ENCODE assay signal across 8 cellular contexts in genomic region chr2:133844214-133844892, GRCh38.
A peak's percentile ranks its signal among the peaks of the same experiment; 100 is the strongest.
DNase-seq lines count a peak whose midpoint lies in the region; ATAC-seq and TF ChIP-seq lines count a peak whose summit lies in the region.

No MANE protein-coding gene starts in this region.

- H3K27me3 Mint-ChIP-seq in activated CD4-positive, alpha-beta T cell treated with anti-CD3 and anti-CD28 coated beads, Interleukin-2, amount 10 ng/mL, durations not matched to agents 7 days and 5 days, result peaks cover 9% of the 10 kb centered on the region

- intact Hi-C loops in dorsolateral prefrontal cortex (cut with DNase I), result loop anchor here (2.0 to 10.0 kb wide), 5 partner anchors 580 to 1300 kb away; no protein-coding TSS in a partner anchor

- no peaks in the 10 kb centered on the region for H3K4me1 Mint-ChIP-seq in activated CD4-positive, alpha-beta T cell treated with anti-CD3 and anti-CD28 coated beads, Interleukin-2, amount 10 ng/mL, durations not matched to agents 7 days and 5 days

- peak; percentile 80 for ATAC-seq in HG03039 (IDR thresholded peaks at IDR 0.05; ENCODE audit: unreplicated experiment)

- H3K36me3 Mint-ChIP-seq in activated CD4-positive, alpha-beta T cell treated with anti-CD3 and anti-CD28 coated beads, Interleukin-2, amount 10 ng/mL, durations not matched to agents 7 days and 5 days (ENCODE audit: low read depth), result no peaks in the 10 kb centered on the region

- CTCF ChIA-PET in activated CD4-positive, alpha-beta T cell treated with anti-CD3 and anti-CD28 coated beads, Interleukin-2, amount 10 ng/mL, durations not matched to agents 7 days and 5 days (lab: Charles Lee), result interaction anchor here (1.2 to 1.6 kb wide), 4 partner anchors 11 to 1302 kb away, joined by 3 to 4 read pairs (median 3); no protein-coding TSS in a partner anchor

- DNase-seq in activated gamma-delta T cell treated with Interleukin-2 at 50 U/mL for 16 hours (peak; percentile 44), activated gamma-delta T cell (lab: John Stamatoyannopoulos, UW) (no peak), NCI-H345 (lab: John Stamatoyannopoulos, UW) (peak; percentile 71), dorsolateral prefrontal cortex (peak; percentile 54 to 81 (median 64)), lung microvascular endothelial cell (ENCODE audit: low read depth in 2 of 2) (peak; percentile 72 to 77)
- peak; percentile 65 for DNase-seq in activated CD4-positive, alpha-beta T cell treated with anti-CD3 and anti-CD28 coated beads, Interleukin-2, amount 10 ng/mL, durations not matched to agents 7 days and 5 days
- peak; percentile 3 to 6 for DNase-seq in stimulated activated CD8-positive, alpha-beta memory T cell treated with anti-CD3 and anti-CD28 coated beads, Interleukin-15, amount 100 ng/mL, for 48 hours (ENCODE audit: low read depth in 2 of 2)

- no peak overlapping the region for H3K27ac ChIP-seq in dorsolateral prefrontal cortex

- no peaks in the 10 kb centered on the region for H3K27me3 ChIP-seq in dorsolateral prefrontal cortex

- POLR2A ChIA-PET in activated CD4-positive, alpha-beta T cell treated with anti-CD3 and anti-CD28 coated beads, Interleukin-2, amount 10 ng/mL, durations not matched to agents 7 days and 5 days (lab: Charles Lee), result interaction anchor here (0.5 kb wide), 1 partner anchor 1171 kb away, joined by 3 read pairs; no protein-coding TSS in a partner anchor

- no peak overlapping the region for H3K27ac Mint-ChIP-seq in activated CD4-positive, alpha-beta T cell treated with anti-CD3 and anti-CD28 coated beads, Interleukin-2, amount 10 ng/mL, durations not matched to agents 7 days and 5 days

- TF ChIP-seq CTCF in dorsolateral prefrontal cortex (IDR thresholded peaks at IDR 0.05 in 54 of 56, conservative IDR thresholded peaks at IDR 0.05 in 2 of 56; ENCODE audit: low read depth in 1 of 56, partially characterized antibody in 56 of 56), result peak; percentile 58 to 93 (median 85)

- H3K9me3 Mint-ChIP-seq in activated CD4-positive, alpha-beta T cell treated with anti-CD3 and anti-CD28 coated beads, Interleukin-2, amount 10 ng/mL, durations not matched to agents 7 days and 5 days, result no peaks in the 10 kb centered on the region

- no peak overlapping the region for H3K4me3 ChIP-seq in dorsolateral prefrontal cortex

- H3K4me3 Mint-ChIP-seq in activated CD4-positive, alpha-beta T cell treated with anti-CD3 and anti-CD28 coated beads, Interleukin-2, amount 10 ng/mL, durations not matched to agents 7 days and 5 days, result no peak overlapping the region
